In genomic region chr19:38183227-38183914, GRCh38 we compare ENCODE assay signal across 11 cellular contexts. TPM values are rescaled to one million over a fixed set of nuclear protein-coding genes. Genes with fewer than 3 reads are reported as not detected.
DNase-seq lines count a peak whose midpoint lies in the region; ATAC-seq and TF ChIP-seq lines count a peak whose summit lies in the region.
"Had no signal": no experiment of that assay in that cellular context is flagged by ENCODE, and none has a peak within 500 bp of the region (broad histone marks: within the 10 kb centered on the region; RNA-seq: fewer than 3 reads in every experiment).

No MANE protein-coding gene starts in this region.

- ATAC-seq in heart right ventricle (peak; percentile 68 to 83 (median 74)), HG02678 (IDR thresholded peaks at IDR 0.05; ENCODE audit: unreplicated experiment) (no peak), GM18502 (IDR thresholded peaks at IDR 0.05; ENCODE audit: poor library complexity, unreplicated experiment) (no peak)

- peak overlapping the region; percentile 60 for H3K14ac ChIP-seq in neuronal stem cell (ENCODE audit: low read length)

- H3K27me3 ChIP-seq in heart right ventricle, result no peaks in the 10 kb centered on the region
- H3K27me3 ChIP-seq in neuronal stem cell (ENCODE audit: control insufficient read depth in 3 of 3, insufficient read depth in 3 of 3, low read depth in 1 of 3, low read length in 3 of 3), result no peaks in the 10 kb centered on the region

- H3K18ac ChIP-seq in neuronal stem cell (ENCODE audit: low read length), result peak overlapping the region; percentile 88

- no peak overlapping the region for H2BK12ac ChIP-seq in neuronal stem cell (ENCODE audit: low read length)

- intact Hi-C loops in heart right ventricle (cut with DNase I), result no loop called here

- H2AK5ac ChIP-seq in neuronal stem cell (ENCODE audit: low read depth, low read length), result no peak overlapping the region

- H4K8ac ChIP-seq in neuronal stem cell (ENCODE audit: low read depth, low read length), result no peak overlapping the region

- no peak for TF ChIP-seq CTCF in AG10803 (conservative IDR thresholded peaks at IDR 0.05; ENCODE audit: low read length)
- TF ChIP-seq CTCF in heart right ventricle (IDR thresholded peaks at IDR 0.05), result no peak

- H3K36me3 ChIP-seq in heart right ventricle (peaks cover 0 to 37% (median 18%) of the 10 kb centered on the region in 9 donors), neuronal stem cell (replicated peaks in 1 of 2; ENCODE audit: control insufficient read depth in 2 of 2, insufficient read depth in 2 of 2, low read length in 2 of 2) (peaks cover 4 to 31% of the 10 kb centered on the region in 2 donors)
- H3K36me3 ChIP-seq: HAP-1 had no signal

- peak overlapping the region; percentile 70 for H2BK15ac ChIP-seq in neuronal stem cell (ENCODE audit: low read length)

- H3K27ac ChIP-seq in heart right ventricle, result peak overlapping the region; percentile 25 to 75 (median 66)
- H3K27ac ChIP-seq in neuronal stem cell (replicated peaks; ENCODE audit: low read length), result peak overlapping the region; percentile 34

- H3K4me3 ChIP-seq in AG10803 (ENCODE audit: low read length) (peak overlapping the region; percentile 56), heart right ventricle (peak overlapping the region in 8 of 10 donors; percentile 12 to 42 (median 38)), neuronal stem cell (ENCODE audit: low read length in 2 of 2) (peak overlapping the region in 1 of 2 donors; percentile 77)
- H3K4me3 ChIP-seq: HAP-1 had no signal

- H3K4ac ChIP-seq in neuronal stem cell (ENCODE audit: low read length), result no peak overlapping the region

- 57 to 59% methylated on average over 30 of the region's 30 CpGs for WGBS in heart right ventricle, 2 donors
- WGBS in neuronal stem cell (ENCODE audit: extremely low coverage in 2 of 2, insufficient read length in 2 of 2, insufficient replicate concordance in 1 of 2), 2 donors, result no CpG with 5 or more reads among the region's 30 CpGs

- H3K79me1 ChIP-seq in neuronal stem cell (ENCODE audit: low read depth, low read length), result no peaks in the 10 kb centered on the region

- H3K9me3 ChIP-seq in heart right ventricle (peaks cover 0 to 30% (median 16%) of the 10 kb centered on the region in 11 donors), neuronal stem cell (replicated peaks in 1 of 2; ENCODE audit: control insufficient read depth in 2 of 2, insufficient read depth in 1 of 2, low read depth in 1 of 2, low read length in 2 of 2) (peaks cover 3 to 23% of the 10 kb centered on the region in 2 donors)

- peak overlapping the region; percentile 63 for H2BK5ac ChIP-seq in neuronal stem cell (ENCODE audit: low read length)

- H3K4me2 ChIP-seq in neuronal stem cell (ENCODE audit: insufficient read depth, low read length, poor library complexity, severe bottlenecking), result peak overlapping the region; percentile 78

- H2BK120ac ChIP-seq in neuronal stem cell (ENCODE audit: low read depth, low read length), result no peak overlapping the region

- H2AFZ ChIP-seq in neuronal stem cell (ENCODE audit: low read length), result no peak overlapping the region

- peak overlapping the region; percentile 38 for H3K23ac ChIP-seq in neuronal stem cell (ENCODE audit: low read depth, low read length, poor library complexity)

- DNase-seq in AG10803 (ENCODE audit: low read depth) (peak; percentile 6), amniotic epithelial cell (ENCODE audit: low read depth) (peak; percentile 12), heart right ventricle (peak; percentile 36 to 65), neuronal stem cell (ENCODE audit: low spot score) (peak; percentile 60)
- no peak for DNase-seq in central memory CD4-positive, alpha-beta T cell
- DNase-seq in NK-92 treated with Interleukin-12 subunit alpha and Interleukin-12 subunit beta, amount 100 ng/mL, for 24 hours (lab: John Stamatoyannopoulos, UW), result no peak
- DNase-seq: activated naive CD4-positive, alpha-beta T cell treated with anti-CD3 and anti-CD28 coated beads for 36 hours; NCI-H69 had no signal

- H3K4me1 ChIP-seq in heart right ventricle (peaks cover 0 to 3% (median 0%) of the 10 kb centered on the region in 9 donors), neuronal stem cell (ENCODE audit: control insufficient read depth in 2 of 2, insufficient read depth in 1 of 2, low read depth in 1 of 2, low read length in 2 of 2) (peaks cover 0 to 25% of the 10 kb centered on the region in 2 donors)
- H3K4me1 ChIP-seq: HAP-1 had no signal

- no peak overlapping the region for H4K91ac ChIP-seq in neuronal stem cell (ENCODE audit: low read depth, low read length, poor library complexity)

- peak overlapping the region; percentile 79 for H3K9ac ChIP-seq in neuronal stem cell (ENCODE audit: low read depth, low read length, poor library complexity)

RNA-seq across cellular contexts. Expression of gene DPF1, which starts 40.7 kb away (rescaled TPM):
- under 1 TPM in 6 of 10 donors, not detected in 4; 0.16 to 0.72 (median 0.30) TPM for total RNA-seq in heart right ventricle
- polyA plus RNA-seq in heart right ventricle, result under 1 TPM in 1 of 2 donors, not detected in 1; 0.09 TPM
- 8.0 TPM for polyA plus RNA-seq in neuronal stem cell (2013, experiment 1 of 2)
- polyA plus RNA-seq in neuronal stem cell (2013, experiment 2 of 2), result 7.2 TPM

Comparison
In these comparisons a context has a peak if more than half of its experiments do, and no peak if none do; other contexts are left out.
1. DNase-seq: peak in AG10803 (single experiment), amniotic epithelial cell (single experiment), heart right ventricle (2 of 2) and neuronal stem cell (single experiment); none in central memory CD4-positive, alpha-beta T cell (single experiment) and NK-92 treated with Interleukin-12 subunit alpha and Interleukin-12 subunit beta, amount 100 ng/mL, for 24 hours (single experiment).
2. ATAC-seq: peak in heart right ventricle (8 of 8); none in HG02678 (single experiment) and GM18502 (single experiment).